In the genomic region with DNA sequence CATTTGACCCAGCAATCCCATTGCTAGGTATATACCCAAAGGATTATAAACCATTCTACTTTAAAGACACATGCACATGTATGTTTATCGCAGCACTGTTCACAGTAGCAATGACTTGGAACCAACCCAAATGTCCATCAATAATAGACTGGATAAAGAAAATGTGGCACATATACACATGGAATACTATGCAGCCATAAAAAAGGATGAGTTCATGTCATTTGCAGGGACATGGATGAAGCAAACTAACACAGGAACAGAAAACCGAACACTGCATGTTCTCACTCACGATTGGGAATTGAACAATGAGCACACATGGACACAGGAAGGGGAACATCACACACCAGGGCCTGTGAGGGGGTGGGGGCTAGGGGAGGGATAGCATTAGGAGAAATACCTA, we compare ENCODE assay signal across 2 cellular contexts. TPM values are rescaled to one million over a fixed set of nuclear protein-coding genes. Genes with fewer than 3 reads are reported as not detected.
"Had no signal": no experiment of that assay in that cellular context is flagged by ENCODE, and none has a peak within 500 bp of the region (broad histone marks: within the 10 kb centered on the region; RNA-seq: fewer than 3 reads in every experiment).

No MANE protein-coding gene starts in this region.

RNA-seq across cellular contexts. Expression of gene KBTBD12, which starts 8.4 kb away (rescaled TPM):
- total RNA-seq: G401, GM12878 had no signal
